In the genomic region with DNA sequence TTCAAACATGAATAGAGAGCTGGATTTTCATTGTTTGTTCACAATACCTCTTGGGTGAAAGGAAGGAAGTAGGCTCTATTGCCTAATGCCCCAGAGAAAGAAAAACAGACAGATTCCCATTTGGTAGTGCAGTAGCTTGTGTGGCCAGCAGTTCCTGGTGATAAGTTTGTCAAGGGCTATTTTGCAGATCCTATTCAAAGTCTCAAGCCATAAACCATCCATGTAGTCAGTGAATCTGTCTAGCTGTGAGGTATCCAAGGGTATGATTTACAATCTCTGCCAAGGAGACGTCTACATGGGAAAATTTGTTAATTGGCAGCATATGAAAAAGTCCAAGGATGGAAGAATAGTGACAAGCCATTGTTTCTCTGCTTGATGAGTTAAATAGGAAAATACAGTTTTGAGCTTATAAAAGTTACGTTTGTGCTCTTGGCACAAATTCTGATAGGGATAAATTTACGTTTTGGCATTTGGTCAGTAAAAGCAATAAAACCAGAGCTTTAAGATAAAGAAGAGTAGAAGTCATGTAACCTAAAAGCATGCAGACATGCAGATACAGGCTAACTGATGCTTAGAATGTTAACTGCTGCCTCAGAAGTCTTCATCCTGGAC, we compare ENCODE assay signal across 20 cellular contexts.
"Had no signal": no experiment of that assay in that cellular context is flagged by ENCODE, and none has a peak within 500 bp of the region (broad histone marks: within the 10 kb centered on the region; RNA-seq: fewer than 3 reads in every experiment).

No MANE protein-coding gene starts in this region.

- H3K9me3 ChIP-seq: colonic mucosa, left ventricle myocardium inferior, ovary, thoracic aorta, upper lobe of left lung had no signal

- H3K4me3 ChIP-seq: colonic mucosa, left ventricle myocardium inferior, ovary, thoracic aorta, upper lobe of left lung had no signal

- H3K27ac ChIP-seq: colonic mucosa, left ventricle myocardium inferior, ovary, thoracic aorta, upper lobe of left lung, VCaP had no signal

- DNase-seq: activated CD4-positive, alpha-beta T cell treated with anti-CD3 and anti-CD28 coated beads, Interleukin-2, amount 10 ng/mL, durations not matched to agents 7 days and 5 days; activated CD4-positive, CD25-positive, alpha-beta regulatory T cell treated with anti-CD3 and anti-CD28 coated beads, Interleukin-2, amount 50 U/mL, for 72 hours; activated CD8-positive, alpha-beta memory T cell treated with anti-CD3 and anti-CD28 coated beads, Interleukin-2, amount 10 ng/mL, durations not matched to agents 7 days and 5 days; activated CD8-positive, alpha-beta T cell treated with anti-CD3 and anti-CD28 coated beads for 36 hours; activated T-cell treated with anti-CD3 and anti-CD28 coated beads for 4 hours; colonic mucosa; erythroblast; foreskin melanocyte; hippocampal formation; left ventricle myocardium inferior; ovary; right cardiac atrium; stimulated activated CD4-positive, alpha-beta T cell treated with anti-CD3 and anti-CD28 coated beads, Interleukin-4, amount 100 ng/mL, for 24 hours; stimulated activated naive CD4-positive, alpha-beta T cell treated with Interleukin-2 at 50 U/mL for 16 hours; upper lobe of left lung had no signal

- H3K27me3 ChIP-seq: colonic mucosa, ovary, upper lobe of left lung had no signal

- FAIRE-seq: astrocyte had no signal

- H3K4me1 ChIP-seq: colonic mucosa, left ventricle myocardium inferior, upper lobe of left lung had no signal

- ATAC-seq: activated CD8-positive, alpha-beta memory T cell treated with anti-CD3 and anti-CD28 coated beads, Interleukin-2, amount 10 ng/mL, durations not matched to agents 7 days and 5 days; activated CD8-positive, alpha-beta T cell treated with anti-CD3 and anti-CD28 coated beads for 36 hours; activated naive CD4-positive, alpha-beta T cell treated with anti-CD3 and anti-CD28 coated beads, Interleukin-2, amount 50 U/mL, for 72 hours; natural killer cell treated with Interleukin-12 subunit alpha and Interleukin-12 subunit beta and Interleukin-15 and Interleukin-18, amount 100 ng/mL, for 72 hours; right cardiac atrium had no signal

- H3K36me3 ChIP-seq: colonic mucosa, left ventricle myocardium inferior, ovary, thoracic aorta, upper lobe of left lung had no signal
